Comparison of ENCODE assay signal across 1 cellular context in the genomic region with DNA sequence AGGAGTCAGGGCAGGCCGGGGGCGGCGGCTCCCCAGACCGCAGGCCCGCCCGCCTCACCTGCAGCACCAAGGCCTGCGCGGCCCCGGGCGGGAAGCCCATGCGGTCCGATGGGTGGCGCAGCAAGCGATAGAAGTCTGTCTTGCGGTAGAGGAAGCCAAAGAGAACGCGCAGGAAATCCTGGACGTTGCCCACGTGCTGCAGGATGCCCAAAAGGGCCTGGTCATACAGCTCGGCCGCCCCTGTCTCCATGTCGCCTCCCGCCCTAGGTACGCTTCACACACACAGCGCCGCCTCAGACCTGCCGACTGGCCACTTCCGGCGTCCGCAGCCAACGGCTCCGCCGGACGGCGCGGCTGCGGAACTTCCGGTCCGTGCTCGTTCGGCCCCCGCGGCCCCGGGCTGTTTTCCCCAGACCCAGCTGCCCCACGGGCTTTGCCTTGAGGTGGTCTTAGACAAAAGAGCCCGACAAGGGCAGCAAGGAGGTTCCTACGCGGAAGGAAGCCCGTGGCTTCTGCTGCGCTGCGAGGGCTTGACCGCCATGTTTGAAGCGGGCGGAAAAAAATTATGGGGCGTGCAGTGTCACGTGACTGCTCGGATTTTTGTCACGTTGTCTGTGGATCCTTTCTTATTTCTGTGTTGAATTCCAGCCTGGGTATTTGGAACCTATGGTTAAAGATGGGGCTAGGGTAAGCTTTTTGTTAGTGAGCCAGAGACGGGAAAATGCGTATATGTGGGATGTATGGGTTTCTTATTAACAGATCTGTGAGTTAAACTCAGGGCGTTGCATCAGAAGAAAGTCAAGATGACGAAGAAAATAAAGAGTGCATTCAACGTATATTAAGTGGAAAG.
TF ChIP-seq lines count a peak whose summit lies in the region.

A gene (minus strand): TSS at position 308 of the 850 bp plus-strand sequence. CDS start 58 bp downstream, at position 250.

TF ChIP-seq in HEK293, 187 proteins besides CTCF, POLR2A, EP300 and RAD21 (continued from another document and continues in another):
- TF ChIP-seq, protein P1, sequence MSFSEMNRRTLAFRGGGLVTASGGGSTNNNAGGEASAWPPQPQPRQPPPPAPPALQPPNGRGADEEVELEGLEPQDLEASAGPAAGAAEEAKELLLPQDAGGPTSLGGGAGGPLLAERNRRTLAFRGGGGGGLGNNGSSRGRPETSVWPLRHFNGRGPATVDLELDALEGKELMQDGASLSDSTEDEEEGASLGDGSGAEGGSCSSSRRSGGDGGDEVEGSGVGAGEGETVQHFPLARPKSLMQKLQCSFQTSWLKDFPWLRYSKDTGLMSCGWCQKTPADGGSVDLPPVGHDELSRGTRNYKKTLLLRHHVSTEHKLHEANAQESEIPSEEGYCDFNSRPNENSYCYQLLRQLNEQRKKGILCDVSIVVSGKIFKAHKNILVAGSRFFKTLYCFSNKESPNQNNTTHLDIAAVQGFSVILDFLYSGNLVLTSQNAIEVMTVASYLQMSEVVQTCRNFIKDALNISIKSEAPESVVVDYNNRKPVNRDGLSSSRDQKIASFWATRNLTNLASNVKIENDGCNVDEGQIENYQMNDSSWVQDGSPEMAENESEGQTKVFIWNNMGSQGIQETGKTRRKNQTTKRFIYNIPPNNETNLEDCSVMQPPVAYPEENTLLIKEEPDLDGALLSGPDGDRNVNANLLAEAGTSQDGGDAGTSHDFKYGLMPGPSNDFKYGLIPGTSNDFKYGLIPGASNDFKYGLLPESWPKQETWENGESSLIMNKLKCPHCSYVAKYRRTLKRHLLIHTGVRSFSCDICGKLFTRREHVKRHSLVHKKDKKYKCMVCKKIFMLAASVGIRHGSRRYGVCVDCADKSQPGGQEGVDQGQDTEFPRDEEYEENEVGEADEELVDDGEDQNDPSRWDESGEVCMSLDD (tag by site-specific recombination; IDR thresholded peaks at IDR 0.05): peak; percentile 66; the same call in 1 of the 2 replicates
- TF ChIP-seq ZNF791 (tag by site-specific recombination; IDR thresholded peaks at IDR 0.05) (no peak), OVOL3 (tag by site-specific recombination; IDR thresholded peaks at IDR 0.05) (0 out of 2 replicates have a peak, but pooled peaks have one; percentile 33), YY1 (tag by site-specific recombination; IDR thresholded peaks at IDR 0.05) (peak; percentile 98), ZNF664 (tag by site-specific recombination; IDR thresholded peaks at IDR 0.05) (no peak; the same call in 1 of the 2 replicates), ZNF701 (tag by site-specific recombination; IDR thresholded peaks at IDR 0.05) (no peak), MYNN (tag by site-specific recombination; IDR thresholded peaks at IDR 0.05; ENCODE audit: borderline replicate concordance) (no peak), ZNF121 (tag by site-specific recombination; IDR thresholded peaks at IDR 0.05) (0 out of 2 replicates have a peak, but pooled peaks have one; percentile 24), ZNF274 (IDR thresholded peaks at IDR 0.05; ENCODE audit: low read length) (no peak), ZNF274 (tag by site-specific recombination; IDR thresholded peaks at IDR 0.05; ENCODE audit: borderline replicate concordance) (no peak), GLIS1 (tag by site-specific recombination; IDR thresholded peaks at IDR 0.05) (peak; percentile 28), GLI4 (tag by site-specific recombination; IDR thresholded peaks at IDR 0.05) (peak; percentile 75; the same call in 1 of the 2 replicates), TCF7L2 (IDR thresholded peaks at IDR 0.05; ENCODE audit: borderline replicate concordance, low read depth, low read length) (no peak), ZNF561 (tag by site-specific recombination; IDR thresholded peaks at IDR 0.05; ENCODE audit: borderline replicate concordance) (peak; percentile 98), ZSCAN23 (tag by site-specific recombination; IDR thresholded peaks at IDR 0.05) (peak; percentile 53; the same call in 1 of the 2 replicates), ZNF266 (tag by site-specific recombination; IDR thresholded peaks at IDR 0.05; ENCODE audit: low read depth) (no peak), ZNF2 (tag by site-specific recombination; IDR thresholded peaks at IDR 0.05) (peak; percentile 82), ZEB2 (tag by site-specific recombination; IDR thresholded peaks at IDR 0.05) (peak; percentile 92), ZNF202 (tag by site-specific recombination; IDR thresholded peaks at IDR 0.05; ENCODE audit: borderline replicate concordance) (no peak), ZBTB1 (tag by site-specific recombination; IDR thresholded peaks at IDR 0.05) (no peak), KLF9 (tag by site-specific recombination; IDR thresholded peaks at IDR 0.05; ENCODE audit: low read depth) (peak; percentile 81), ZNF10 (tag by site-specific recombination; IDR thresholded peaks at IDR 0.05) (peak; percentile 11; the same call in 1 of the 2 replicates), BCL11B (tag by site-specific recombination; IDR thresholded peaks at IDR 0.05; ENCODE audit: low read depth) (peak; percentile 81; the same call in 1 of the 2 replicates), KLF1 (tag by site-specific recombination; IDR thresholded peaks at IDR 0.05) (peak; percentile 61; the same call in 1 of the 2 replicates), ZXDB (tag by site-specific recombination; IDR thresholded peaks at IDR 0.05) (peak; percentile 99), SCRT2 (tag by site-specific recombination; IDR thresholded peaks at IDR 0.05) (peak; percentile 53; the same call in 1 of the 2 replicates), ZNF654 (tag by site-specific recombination; IDR thresholded peaks at IDR 0.05; ENCODE audit: low read depth) (no peak), ZNF426 (tag by site-specific recombination; IDR thresholded peaks at IDR 0.05) (no peak), BCL11A (tag by site-specific recombination; IDR thresholded peaks at IDR 0.05; ENCODE audit: low read depth) (peak; percentile 70; the same call in 1 of the 2 replicates), ZNF610 (tag by site-specific recombination; IDR thresholded peaks at IDR 0.05; ENCODE audit: borderline replicate concordance) (peak; percentile 40; the same call in 1 of the 2 replicates), KLF7 (tag by site-specific recombination; IDR thresholded peaks at IDR 0.05; ENCODE audit: borderline replicate concordance) (peak; percentile 60; the same call in 1 of the 2 replicates), ZNF785 (tag by site-specific recombination; IDR thresholded peaks at IDR 0.05) (0 out of 2 replicates have a peak, but pooled peaks have one; percentile 50)
- TF ChIP-seq, protein P2, sequence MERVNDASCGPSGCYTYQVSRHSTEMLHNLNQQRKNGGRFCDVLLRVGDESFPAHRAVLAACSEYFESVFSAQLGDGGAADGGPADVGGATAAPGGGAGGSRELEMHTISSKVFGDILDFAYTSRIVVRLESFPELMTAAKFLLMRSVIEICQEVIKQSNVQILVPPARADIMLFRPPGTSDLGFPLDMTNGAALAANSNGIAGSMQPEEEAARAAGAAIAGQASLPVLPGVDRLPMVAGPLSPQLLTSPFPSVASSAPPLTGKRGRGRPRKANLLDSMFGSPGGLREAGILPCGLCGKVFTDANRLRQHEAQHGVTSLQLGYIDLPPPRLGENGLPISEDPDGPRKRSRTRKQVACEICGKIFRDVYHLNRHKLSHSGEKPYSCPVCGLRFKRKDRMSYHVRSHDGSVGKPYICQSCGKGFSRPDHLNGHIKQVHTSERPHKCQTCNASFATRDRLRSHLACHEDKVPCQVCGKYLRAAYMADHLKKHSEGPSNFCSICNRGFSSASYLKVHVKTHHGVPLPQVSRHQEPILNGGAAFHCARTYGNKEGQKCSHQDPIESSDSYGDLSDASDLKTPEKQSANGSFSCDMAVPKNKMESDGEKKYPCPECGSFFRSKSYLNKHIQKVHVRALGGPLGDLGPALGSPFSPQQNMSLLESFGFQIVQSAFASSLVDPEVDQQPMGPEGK (tag by site-specific recombination; IDR thresholded peaks at IDR 0.05): peak; percentile 54
- TF ChIP-seq, protein P3, sequence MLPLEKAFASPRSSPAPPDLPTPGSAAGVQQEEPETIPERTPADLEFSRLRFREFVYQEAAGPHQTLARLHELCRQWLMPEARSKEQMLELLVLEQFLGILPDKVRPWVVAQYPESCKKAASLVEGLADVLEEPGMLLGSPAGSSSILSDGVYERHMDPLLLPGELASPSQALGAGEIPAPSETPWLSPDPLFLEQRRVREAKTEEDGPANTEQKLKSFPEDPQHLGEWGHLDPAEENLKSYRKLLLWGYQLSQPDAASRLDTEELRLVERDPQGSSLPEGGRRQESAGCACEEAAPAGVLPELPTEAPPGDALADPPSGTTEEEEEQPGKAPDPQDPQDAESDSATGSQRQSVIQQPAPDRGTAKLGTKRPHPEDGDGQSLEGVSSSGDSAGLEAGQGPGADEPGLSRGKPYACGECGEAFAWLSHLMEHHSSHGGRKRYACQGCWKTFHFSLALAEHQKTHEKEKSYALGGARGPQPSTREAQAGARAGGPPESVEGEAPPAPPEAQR (tag by site-specific recombination; IDR thresholded peaks at IDR 0.05): peak; percentile 75; the same call in 1 of the 2 replicates
- TF ChIP-seq, protein P4, sequence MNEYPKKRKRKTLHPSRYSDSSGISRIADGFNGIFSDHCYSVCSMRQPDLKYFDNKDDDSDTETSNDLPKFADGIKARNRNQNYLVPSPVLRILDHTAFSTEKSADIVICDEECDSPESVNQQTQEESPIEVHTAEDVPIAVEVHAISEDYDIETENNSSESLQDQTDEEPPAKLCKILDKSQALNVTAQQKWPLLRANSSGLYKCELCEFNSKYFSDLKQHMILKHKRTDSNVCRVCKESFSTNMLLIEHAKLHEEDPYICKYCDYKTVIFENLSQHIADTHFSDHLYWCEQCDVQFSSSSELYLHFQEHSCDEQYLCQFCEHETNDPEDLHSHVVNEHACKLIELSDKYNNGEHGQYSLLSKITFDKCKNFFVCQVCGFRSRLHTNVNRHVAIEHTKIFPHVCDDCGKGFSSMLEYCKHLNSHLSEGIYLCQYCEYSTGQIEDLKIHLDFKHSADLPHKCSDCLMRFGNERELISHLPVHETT (tag by site-specific recombination; IDR thresholded peaks at IDR 0.05): peak; percentile 91
- TF ChIP-seq, protein P5, sequence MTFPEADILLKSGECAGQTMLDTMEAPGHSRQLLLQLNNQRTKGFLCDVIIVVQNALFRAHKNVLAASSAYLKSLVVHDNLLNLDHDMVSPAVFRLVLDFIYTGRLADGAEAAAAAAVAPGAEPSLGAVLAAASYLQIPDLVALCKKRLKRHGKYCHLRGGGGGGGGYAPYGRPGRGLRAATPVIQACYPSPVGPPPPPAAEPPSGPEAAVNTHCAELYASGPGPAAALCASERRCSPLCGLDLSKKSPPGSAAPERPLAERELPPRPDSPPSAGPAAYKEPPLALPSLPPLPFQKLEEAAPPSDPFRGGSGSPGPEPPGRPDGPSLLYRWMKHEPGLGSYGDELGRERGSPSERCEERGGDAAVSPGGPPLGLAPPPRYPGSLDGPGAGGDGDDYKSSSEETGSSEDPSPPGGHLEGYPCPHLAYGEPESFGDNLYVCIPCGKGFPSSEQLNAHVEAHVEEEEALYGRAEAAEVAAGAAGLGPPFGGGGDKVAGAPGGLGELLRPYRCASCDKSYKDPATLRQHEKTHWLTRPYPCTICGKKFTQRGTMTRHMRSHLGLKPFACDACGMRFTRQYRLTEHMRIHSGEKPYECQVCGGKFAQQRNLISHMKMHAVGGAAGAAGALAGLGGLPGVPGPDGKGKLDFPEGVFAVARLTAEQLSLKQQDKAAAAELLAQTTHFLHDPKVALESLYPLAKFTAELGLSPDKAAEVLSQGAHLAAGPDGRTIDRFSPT (tag by site-specific recombination; IDR thresholded peaks at IDR 0.05): peak; percentile 26; the same call in 1 of the 2 replicates
- TF ChIP-seq, protein P6, sequence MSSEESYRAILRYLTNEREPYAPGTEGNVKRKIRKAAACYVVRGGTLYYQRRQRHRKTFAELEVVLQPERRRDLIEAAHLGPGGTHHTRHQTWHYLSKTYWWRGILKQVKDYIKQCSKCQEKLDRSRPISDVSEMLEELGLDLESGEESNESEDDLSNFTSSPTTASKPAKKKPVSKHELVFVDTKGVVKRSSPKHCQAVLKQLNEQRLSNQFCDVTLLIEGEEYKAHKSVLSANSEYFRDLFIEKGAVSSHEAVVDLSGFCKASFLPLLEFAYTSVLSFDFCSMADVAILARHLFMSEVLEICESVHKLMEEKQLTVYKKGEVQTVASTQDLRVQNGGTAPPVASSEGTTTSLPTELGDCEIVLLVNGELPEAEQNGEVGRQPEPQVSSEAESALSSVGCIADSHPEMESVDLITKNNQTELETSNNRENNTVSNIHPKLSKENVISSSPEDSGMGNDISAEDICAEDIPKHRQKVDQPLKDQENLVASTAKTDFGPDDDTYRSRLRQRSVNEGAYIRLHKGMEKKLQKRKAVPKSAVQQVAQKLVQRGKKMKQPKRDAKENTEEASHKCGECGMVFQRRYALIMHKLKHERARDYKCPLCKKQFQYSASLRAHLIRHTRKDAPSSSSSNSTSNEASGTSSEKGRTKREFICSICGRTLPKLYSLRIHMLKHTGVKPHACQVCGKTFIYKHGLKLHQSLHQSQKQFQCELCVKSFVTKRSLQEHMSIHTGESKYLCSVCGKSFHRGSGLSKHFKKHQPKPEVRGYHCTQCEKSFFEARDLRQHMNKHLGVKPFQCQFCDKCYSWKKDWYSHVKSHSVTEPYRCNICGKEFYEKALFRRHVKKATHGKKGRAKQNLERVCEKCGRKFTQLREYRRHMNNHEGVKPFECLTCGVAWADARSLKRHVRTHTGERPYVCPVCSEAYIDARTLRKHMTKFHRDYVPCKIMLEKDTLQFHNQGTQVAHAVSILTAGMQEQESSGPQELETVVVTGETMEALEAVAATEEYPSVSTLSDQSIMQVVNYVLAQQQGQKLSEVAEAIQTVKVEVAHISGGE (tag by site-specific recombination; conservative IDR thresholded peaks at IDR 0.05; ENCODE audit: low read depth): peak; percentile 100
- TF ChIP-seq, protein P7, sequence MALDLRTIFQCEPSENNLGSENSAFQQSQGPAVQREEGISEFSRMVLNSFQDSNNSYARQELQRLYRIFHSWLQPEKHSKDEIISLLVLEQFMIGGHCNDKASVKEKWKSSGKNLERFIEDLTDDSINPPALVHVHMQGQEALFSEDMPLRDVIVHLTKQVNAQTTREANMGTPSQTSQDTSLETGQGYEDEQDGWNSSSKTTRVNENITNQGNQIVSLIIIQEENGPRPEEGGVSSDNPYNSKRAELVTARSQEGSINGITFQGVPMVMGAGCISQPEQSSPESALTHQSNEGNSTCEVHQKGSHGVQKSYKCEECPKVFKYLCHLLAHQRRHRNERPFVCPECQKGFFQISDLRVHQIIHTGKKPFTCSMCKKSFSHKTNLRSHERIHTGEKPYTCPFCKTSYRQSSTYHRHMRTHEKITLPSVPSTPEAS (tag by site-specific recombination; IDR thresholded peaks at IDR 0.05): peak; percentile 52
- TF ChIP-seq, protein P8, sequence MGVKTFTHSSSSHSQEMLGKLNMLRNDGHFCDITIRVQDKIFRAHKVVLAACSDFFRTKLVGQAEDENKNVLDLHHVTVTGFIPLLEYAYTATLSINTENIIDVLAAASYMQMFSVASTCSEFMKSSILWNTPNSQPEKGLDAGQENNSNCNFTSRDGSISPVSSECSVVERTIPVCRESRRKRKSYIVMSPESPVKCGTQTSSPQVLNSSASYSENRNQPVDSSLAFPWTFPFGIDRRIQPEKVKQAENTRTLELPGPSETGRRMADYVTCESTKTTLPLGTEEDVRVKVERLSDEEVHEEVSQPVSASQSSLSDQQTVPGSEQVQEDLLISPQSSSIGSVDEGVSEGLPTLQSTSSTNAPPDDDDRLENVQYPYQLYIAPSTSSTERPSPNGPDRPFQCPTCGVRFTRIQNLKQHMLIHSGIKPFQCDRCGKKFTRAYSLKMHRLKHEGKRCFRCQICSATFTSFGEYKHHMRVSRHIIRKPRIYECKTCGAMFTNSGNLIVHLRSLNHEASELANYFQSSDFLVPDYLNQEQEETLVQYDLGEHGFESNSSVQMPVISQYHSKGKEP (tag by site-specific recombination; IDR thresholded peaks at IDR 0.05): 0 out of 2 replicates have a peak, but pooled peaks have one; percentile 33
